ENCODE assay signal across 24 cellular contexts in the genomic region with DNA sequence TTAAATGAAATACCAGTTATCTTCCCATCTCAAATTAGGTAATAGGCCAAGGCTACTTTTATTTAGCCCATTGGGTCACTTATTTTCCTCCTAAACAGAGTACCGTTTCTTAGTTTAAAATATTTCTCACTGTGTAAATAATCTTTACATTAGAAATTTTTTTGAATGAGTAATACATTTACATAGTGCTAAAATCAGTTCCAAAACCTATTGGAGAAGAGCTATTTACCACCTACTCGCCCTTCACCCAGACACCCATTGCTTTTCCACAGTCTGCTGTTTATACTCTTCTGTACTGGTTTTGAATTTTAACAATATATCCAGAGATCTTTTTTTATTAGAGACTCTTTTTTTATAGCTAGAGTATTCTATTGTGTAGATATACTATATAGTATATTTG.
"Had no signal": no experiment of that assay in that cellular context is flagged by ENCODE, and none has a peak within 500 bp of the region (broad histone marks: within the 10 kb centered on the region; RNA-seq: fewer than 3 reads in every experiment).

No MANE protein-coding gene starts in this region.

- H3K27ac ChIP-seq: colonic mucosa, coronary artery, dorsolateral prefrontal cortex, epithelial cell of prostate, esophagus muscularis mucosa, esophagus squamous epithelium, foreskin keratinocyte, gastrocnemius medialis, gastroesophageal sphincter, heart left ventricle, heart right ventricle had no signal

- H3K4me1 Mint-ChIP-seq: endodermal cell had no signal

- H3K27me3 Mint-ChIP-seq: dendritic cell treated with granulocyte-macrophage colony-stimulating factor and Interleukin-4, amounts not matched to agents 40 ng/mL and 50 ng/mL, for 4 days; effector memory CD8-positive, alpha-beta T cell had no signal

- H3K9me3 ChIP-seq: colonic mucosa, esophagus muscularis mucosa, esophagus squamous epithelium, gastrocnemius medialis, gastroesophageal sphincter, heart left ventricle, heart right ventricle had no signal

- H3K4me3 ChIP-seq: colonic mucosa, coronary artery, dorsolateral prefrontal cortex, esophagus muscularis mucosa, esophagus squamous epithelium, gastrocnemius medialis, gastroesophageal sphincter, heart left ventricle, heart right ventricle had no signal

- H3K4me1 ChIP-seq: colonic mucosa, esophagus squamous epithelium, foreskin keratinocyte, gastrocnemius medialis, heart left ventricle, heart right ventricle had no signal

- H3K27me3 ChIP-seq: colonic mucosa, dorsolateral prefrontal cortex, esophagus muscularis mucosa, esophagus squamous epithelium, foreskin keratinocyte, gastrocnemius medialis, gastroesophageal sphincter, heart left ventricle, heart right ventricle had no signal

- H3K9me3 Mint-ChIP-seq: dendritic cell treated with granulocyte-macrophage colony-stimulating factor and Interleukin-4, amounts not matched to agents 40 ng/mL and 50 ng/mL, for 4 days; effector memory CD8-positive, alpha-beta T cell; endodermal cell had no signal

- H3K36me3 ChIP-seq: colonic mucosa had no signal

- ATAC-seq: effector memory CD8-positive, alpha-beta T cell; esophagus mucosa; foreskin keratinocyte; gastrocnemius medialis; gastroesophageal sphincter; heart left ventricle; heart right ventricle had no signal

- H3K4me3 Mint-ChIP-seq: dendritic cell treated with granulocyte-macrophage colony-stimulating factor and Interleukin-4, amounts not matched to agents 40 ng/mL and 50 ng/mL, for 4 days; effector memory CD8-positive, alpha-beta T cell; endodermal cell had no signal

- DNase-seq: colonic mucosa; dermis blood vessel endothelial cell; dorsolateral prefrontal cortex; effector CD4-positive, alpha-beta T cell; effector CD8-positive, alpha-beta T cell; effector memory CD4-positive, alpha-beta T cell; effector memory CD8-positive, alpha-beta T cell; endodermal cell; erythroblast; esophagus squamous epithelium; foreskin fibroblast; foreskin keratinocyte; foreskin melanocyte; gastrocnemius medialis; glutamatergic neuron; head of caudate nucleus; heart left ventricle; heart right ventricle had no signal

- H3K27ac Mint-ChIP-seq: dendritic cell treated with granulocyte-macrophage colony-stimulating factor and Interleukin-4, amounts not matched to agents 40 ng/mL and 50 ng/mL, for 4 days; effector memory CD8-positive, alpha-beta T cell; endodermal cell had no signal
